Comparison of ENCODE assay signal across 8 cellular contexts in the genomic region with DNA sequence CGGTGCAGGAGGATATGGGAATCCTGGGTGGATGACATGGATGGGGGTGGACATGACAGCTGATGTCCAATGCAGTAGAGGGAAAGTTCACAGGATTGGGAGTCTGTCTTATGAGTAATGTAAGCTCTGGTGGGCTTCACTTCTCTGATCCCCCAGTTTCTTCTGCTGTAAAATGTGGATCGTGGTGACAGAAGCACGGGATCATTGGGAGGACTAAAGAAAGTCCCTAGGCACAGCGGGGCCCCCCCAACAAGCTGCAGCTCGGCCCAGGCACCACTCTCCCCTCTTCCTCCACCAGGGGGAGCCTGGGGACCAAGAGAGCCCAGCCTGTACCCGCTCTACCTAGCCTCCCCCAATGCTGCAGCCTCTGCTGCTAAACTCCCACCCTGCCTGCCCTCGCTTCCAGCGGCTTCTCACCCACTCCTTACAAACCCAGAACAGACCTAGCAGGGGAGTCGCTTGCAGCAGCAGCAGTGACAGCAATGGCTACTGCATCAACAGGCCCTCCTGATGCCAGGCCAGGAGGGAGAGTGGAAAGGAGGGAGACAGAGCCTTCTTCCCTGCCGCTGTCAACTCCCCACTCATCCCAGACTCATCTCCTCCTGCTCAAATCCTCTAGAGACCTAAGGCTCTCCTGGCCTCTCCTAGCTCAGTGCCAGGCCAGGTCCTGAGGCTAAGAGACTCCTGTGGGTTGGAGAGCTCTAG. TPM values are rescaled to one million over a fixed set of nuclear protein-coding genes. Genes with fewer than 3 reads are reported as not detected.
DNase-seq lines count a peak whose midpoint lies in the region; ATAC-seq and TF ChIP-seq lines count a peak whose summit lies in the region.

No MANE protein-coding gene starts in this region.

- TF ChIP-seq CTCF in Peyer's patch (IDR thresholded peaks at IDR 0.05) (peak; percentile 48 to 77 (median 60)), omental fat pad (IDR thresholded peaks at IDR 0.05) (peak in 1 of 3 donors; percentile 35), thyroid gland (IDR thresholded peaks at IDR 0.05) (peak; percentile 37 to 71 (median 54))

- no peak for TF ChIP-seq POLR2A in Peyer's patch (IDR thresholded peaks at IDR 0.05)
- no peak for TF ChIP-seq POLR2A in thyroid gland (IDR thresholded peaks at IDR 0.05)

- peak; percentile 69 for ATAC-seq in HG03354 (IDR thresholded peaks at IDR 0.05; ENCODE audit: poor library complexity, severe bottlenecking, unreplicated experiment)
- peak; percentile 56 for ATAC-seq in omental fat pad (ENCODE audit: low FRiP score)

- H3K9me3 ChIP-seq in Peyer's patch, result no peaks in the 10 kb centered on the region
- H3K9me3 ChIP-seq in thyroid gland, result no peaks in the 10 kb centered on the region

- H3K27ac ChIP-seq in Peyer's patch, result no peak overlapping the region
- H3K27ac ChIP-seq in thyroid gland, result no peak overlapping the region

- intact Hi-C loops in thyroid gland (cut with DNase I), result loop anchor here (5.0 kb wide), 1 partner anchor 120 kb away; no protein-coding TSS in a partner anchor

- peak; percentile 44 for DNase-seq in SHP77 (lab: John Stamatoyannopoulos, UW)
- DNase-seq in SHP77 treated with DMSO at 0.1 percent for 48 hours (lab: John Stamatoyannopoulos, UW), result no peak
- DNase-seq in Peyer's patch, result peak; percentile 64 to 85 (median 74)
- peak; percentile 54 for DNase-seq in activated T-helper 9 cell treated with anti-CD3 and anti-CD28 coated beads, Interleukin-2, amount 50 U/mL, for 16 hours (ENCODE audit: low read depth)
- DNase-seq in fibroblast of the conjunctiva (ENCODE audit: low read depth), result peak; percentile 29
- DNase-seq in omental fat pad (ENCODE audit: low spot score), result peak; percentile 73
- peak; percentile 61 for DNase-seq in thyroid gland

- H3K36me3 ChIP-seq in Peyer's patch (no peaks in the 10 kb centered on the region), thyroid gland (no peaks in the 10 kb centered on the region)

- peaks cover 0 to 4% of the 10 kb centered on the region in 2 donors for H3K27me3 ChIP-seq in Peyer's patch
- H3K27me3 ChIP-seq in thyroid gland, result no peaks in the 10 kb centered on the region

- H3K4me1 ChIP-seq in Peyer's patch, result peaks cover 0 to 8% (median 2%) of the 10 kb centered on the region in 4 donors
- peaks cover 0 to 8% of the 10 kb centered on the region in 2 donors for H3K4me1 ChIP-seq in thyroid gland

- 0 to 14% methylated on average over 5 to 9 of the region's 10 CpGs for WGBS in thyroid gland, 2 donors

- no peak overlapping the region for H3K4me3 ChIP-seq in Peyer's patch
- no peak overlapping the region for H3K4me3 ChIP-seq in thyroid gland (replicated peaks in 1 of 3)

RNA-seq across cellular contexts. Expression of a gene that starts 36.1 kb away (rescaled TPM):
- total RNA-seq in Peyer's patch (10 to 100 TPM; 20.6 to 77.9 (median 48.3) TPM), omental fat pad (10 to 100 TPM; 12.2 to 14.8 (median 14.0) TPM), thyroid gland (10 to 100 TPM; 14.1 to 23.7 (median 17.2) TPM)
